In genomic region chr2:159089543-159089942, GRCh38 we compare ENCODE assay signal across 1 cellular context.
TF ChIP-seq lines count a peak whose summit lies in the region.

No MANE protein-coding gene starts in this region.

TF ChIP-seq in SK-N-SH, 30 proteins besides CTCF, POLR2A, EP300 and RAD21 (continued from another document):
- TF ChIP-seq IRF3 (IDR thresholded peaks at IDR 0.05; ENCODE audit: low read depth, low read length) (no peak), MXI1 (IDR thresholded peaks at IDR 0.05; ENCODE audit: low read depth, low read length) (no peak), YY1 (IDR thresholded peaks at IDR 0.05; ENCODE audit: low read depth) (no peak), TCF12 (IDR thresholded peaks at IDR 0.05) (no peak), JUND (IDR thresholded peaks at IDR 0.05) (no peak), TAF1 (IDR thresholded peaks at IDR 0.05; ENCODE audit: borderline replicate concordance, low read depth, low read length) (no peak), RXRA (IDR thresholded peaks at IDR 0.05; ENCODE audit: borderline replicate concordance, low read depth) (no peak), USF2 (IDR thresholded peaks at IDR 0.05; ENCODE audit: borderline replicate concordance, low read depth, low read length) (no peak), FOXJ3 (CRISPR knock-in tag; IDR thresholded peaks at IDR 0.05) (no peak), SIN3A (IDR thresholded peaks at IDR 0.05; ENCODE audit: borderline replicate concordance, low read depth, low read length) (no peak), RCOR1 (IDR thresholded peaks at IDR 0.05; ENCODE audit: low read length) (no peak)
